ENCODE assay signal across 8 cellular contexts in the genomic region with DNA sequence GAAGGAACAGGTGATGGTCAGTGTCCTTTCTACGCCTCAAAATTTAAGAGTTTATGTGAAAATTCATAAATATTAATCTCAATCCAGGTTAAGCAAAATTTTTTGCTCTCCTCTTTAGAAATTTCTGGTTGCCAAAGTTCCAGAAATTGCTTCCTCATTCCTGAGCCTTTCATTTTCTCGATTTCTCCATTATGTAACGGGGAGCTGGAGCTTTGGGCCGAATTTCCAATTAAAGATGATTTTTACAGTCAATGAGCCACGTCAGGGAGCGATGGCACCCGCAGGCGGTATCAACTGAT. TPM values are rescaled to one million over a fixed set of nuclear protein-coding genes. Genes with fewer than 3 reads are reported as not detected.
A peak's percentile ranks its signal among the peaks of the same experiment; 100 is the strongest.
DNase-seq lines count a peak whose midpoint lies in the region; ATAC-seq and TF ChIP-seq lines count a peak whose summit lies in the region.

No MANE protein-coding gene starts in this region.

- H4K20me1 ChIP-seq in OCI-LY3 (ENCODE audit: insufficient read depth, low read length): peaks cover 25% of the 10 kb centered on the region

- H2AFZ ChIP-seq in OCI-LY3 (ENCODE audit: low read depth, low read length) (peak overlapping the region; percentile 63), neuron (ENCODE audit: low read depth, low read length) (peak overlapping the region; percentile 90)

- peaks cover 50% of the 10 kb centered on the region for H3K4me1 Mint-ChIP-seq in CD14-positive monocyte

- no peak overlapping the region for H3K27ac ChIP-seq in OCI-LY3 (ENCODE audit: low read length)

- H3K9ac ChIP-seq in OCI-LY3 (ENCODE audit: low read length): peak overlapping the region; percentile 89
- H3K9ac ChIP-seq in endocrine pancreas (ENCODE audit: control insufficient read depth, insufficient read depth, low read length): peak overlapping the region; percentile 68

- peak overlapping the region; percentile 79 to 90 for H3K4me3 Mint-ChIP-seq in CD14-positive monocyte

- H3K36me3 ChIP-seq in OCI-LY3 (replicated peaks; ENCODE audit: low read depth, low read length): no peaks in the 10 kb centered on the region
- H3K36me3 ChIP-seq in endocrine pancreas (ENCODE audit: control insufficient read depth, insufficient read depth, low read length): no peaks in the 10 kb centered on the region
- H3K36me3 ChIP-seq in neuron (ENCODE audit: insufficient read depth, low read length): no peaks in the 10 kb centered on the region

- DNase-seq in CD14-positive monocyte (ENCODE audit: low spot score) (no peak), NCI-H2196 (lab: John Stamatoyannopoulos, UW; ENCODE audit: unreplicated experiment) (no peak)

- peaks cover 10% of the 10 kb centered on the region for H3K4me1 ChIP-seq in OCI-LY3 (ENCODE audit: low read length)
- peaks cover 8% of the 10 kb centered on the region for H3K4me1 ChIP-seq in endocrine pancreas (ENCODE audit: control insufficient read depth, insufficient read depth, low read length)
- peaks cover 20% of the 10 kb centered on the region for H3K4me1 ChIP-seq in neuron (ENCODE audit: insufficient read depth, low read length)

- intact Hi-C loops in CD14-positive monocyte (cut with micrococcal nuclease): no loop called here

- H3K79me2 ChIP-seq in OCI-LY3 (ENCODE audit: low read length): peaks cover 31% of the 10 kb centered on the region

- H3K9me3 ChIP-seq in OCI-LY3 (ENCODE audit: insufficient read depth, low read length) (no peaks in the 10 kb centered on the region), endocrine pancreas (ENCODE audit: control insufficient read depth, low read length) (no peaks in the 10 kb centered on the region), neuron (ENCODE audit: low read length) (no peaks in the 10 kb centered on the region)

- H3K27me3 ChIP-seq in OCI-LY3 (ENCODE audit: low read depth, low read length) (peaks cover 18% of the 10 kb centered on the region), endocrine pancreas (ENCODE audit: control insufficient read depth, insufficient read depth, low read length) (no peaks in the 10 kb centered on the region), neuron (ENCODE audit: insufficient read depth, low read length) (peaks cover 4% of the 10 kb centered on the region)

- peak overlapping the region; percentile 94 for H3K4me3 ChIP-seq in OCI-LY3 (ENCODE audit: low read length)
- peak overlapping the region; percentile 79 for H3K4me3 ChIP-seq in endocrine pancreas (ENCODE audit: control insufficient read depth, insufficient read depth, low read length)
- peak overlapping the region; percentile 77 for H3K4me3 ChIP-seq in neuron (ENCODE audit: low read length)

- peak overlapping the region; percentile 85 to 96 (median 93) for H3K27ac Mint-ChIP-seq in CD14-positive monocyte

- peaks cover 6 to 9% of the 10 kb centered on the region in 2 donors for H3K36me3 Mint-ChIP-seq in CD14-positive monocyte

- H3K9me3 Mint-ChIP-seq in CD14-positive monocyte: peaks cover 0 to 4% (median 0%) of the 10 kb centered on the region in 7 donors

- ATAC-seq in GM21717 (IDR thresholded peaks at IDR 0.05; ENCODE audit: unreplicated experiment) (no peak), HG02870 (IDR thresholded peaks at IDR 0.05; ENCODE audit: unreplicated experiment) (no peak), HG02642 (IDR thresholded peaks at IDR 0.05; ENCODE audit: poor library complexity, unreplicated experiment) (no peak)

- H3K27me3 Mint-ChIP-seq in CD14-positive monocyte (ENCODE audit: low read depth in 3 of 3): peaks cover 1 to 5% (median 4%) of the 10 kb centered on the region in 3 donors

- TF ChIP-seq CTCF in CD14-positive monocyte (IDR thresholded peaks at IDR 0.05): no peak
- TF ChIP-seq CTCF in OCI-LY3 (IDR thresholded peaks at IDR 0.05; ENCODE audit: low read depth, low read length): no peak

- H3K4me2 ChIP-seq in OCI-LY3 (ENCODE audit: low read length): peak overlapping the region; percentile 77

RNA-seq across cellular contexts. Expression of a gene that starts 0.4 kb away (rescaled TPM):
- polyA plus RNA-seq in CD14-positive monocyte: 100 to 1,000 TPM; 108 to 131 TPM

RNA-seq across cellular contexts. Expression of a gene that starts 35.8 kb away (rescaled TPM):
- not detected for polyA plus RNA-seq in CD14-positive monocyte
